In the genomic region with DNA sequence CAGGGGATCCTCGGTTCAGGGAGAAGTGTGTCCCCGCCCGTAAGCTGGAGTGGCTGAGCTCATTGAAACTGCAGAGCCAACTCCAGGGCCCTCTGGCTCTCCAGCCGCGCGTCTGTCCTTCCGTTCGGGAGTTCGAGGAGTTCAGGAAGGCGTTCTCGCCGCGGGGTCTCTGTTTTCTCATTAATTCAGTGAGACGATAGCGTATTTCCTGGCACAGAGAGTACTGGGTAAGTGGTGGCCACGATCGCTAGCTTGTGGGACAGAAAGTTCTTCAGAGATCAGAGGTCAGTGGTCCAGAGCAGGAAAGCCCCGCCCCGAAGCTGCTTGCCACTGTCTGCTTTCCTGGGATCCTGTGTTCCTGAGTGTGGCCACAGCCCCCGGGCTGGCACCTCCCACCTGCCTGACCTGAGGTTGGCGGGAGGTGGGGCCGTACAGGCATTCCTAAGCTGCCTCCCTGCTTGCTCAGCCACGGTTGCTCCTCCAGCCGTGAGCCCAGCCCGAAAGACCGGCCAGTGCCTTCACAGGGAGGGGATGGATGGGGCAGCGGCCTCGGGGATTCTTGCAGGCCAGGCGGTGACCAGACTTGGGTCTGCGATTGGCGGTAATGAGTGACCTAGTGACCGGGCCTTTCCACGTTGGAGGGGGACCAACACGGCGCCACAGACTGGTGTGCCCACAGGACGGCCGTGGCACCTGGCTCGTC, we compare ENCODE assay signal across 1 cellular context.
A peak's percentile ranks its signal among the peaks of the same experiment; 100 is the strongest.
TF ChIP-seq lines count a peak whose summit lies in the region.

No MANE protein-coding gene starts in this region.

TF ChIP-seq in K562, 482 proteins besides CTCF, POLR2A, EP300 and RAD21:
- TF ChIP-seq, protein P1, sequence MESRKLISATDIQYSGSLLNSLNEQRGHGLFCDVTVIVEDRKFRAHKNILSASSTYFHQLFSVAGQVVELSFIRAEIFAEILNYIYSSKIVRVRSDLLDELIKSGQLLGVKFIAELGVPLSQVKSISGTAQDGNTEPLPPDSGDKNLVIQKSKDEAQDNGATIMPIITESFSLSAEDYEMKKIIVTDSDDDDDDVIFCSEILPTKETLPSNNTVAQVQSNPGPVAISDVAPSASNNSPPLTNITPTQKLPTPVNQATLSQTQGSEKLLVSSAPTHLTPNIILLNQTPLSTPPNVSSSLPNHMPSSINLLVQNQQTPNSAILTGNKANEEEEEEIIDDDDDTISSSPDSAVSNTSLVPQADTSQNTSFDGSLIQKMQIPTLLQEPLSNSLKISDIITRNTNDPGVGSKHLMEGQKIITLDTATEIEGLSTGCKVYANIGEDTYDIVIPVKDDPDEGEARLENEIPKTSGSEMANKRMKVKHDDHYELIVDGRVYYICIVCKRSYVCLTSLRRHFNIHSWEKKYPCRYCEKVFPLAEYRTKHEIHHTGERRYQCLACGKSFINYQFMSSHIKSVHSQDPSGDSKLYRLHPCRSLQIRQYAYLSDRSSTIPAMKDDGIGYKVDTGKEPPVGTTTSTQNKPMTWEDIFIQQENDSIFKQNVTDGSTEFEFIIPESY (CRISPR knock-in tag; IDR thresholded peaks at IDR 0.05): peak; percentile 63; the same call in 1 of the 2 replicates
- TF ChIP-seq SREBF1 (IDR thresholded peaks at IDR 0.05; ENCODE audit: borderline replicate concordance, low read depth, low read length) (no peak), HEY1 (CRISPR knock-in tag; IDR thresholded peaks at IDR 0.05; ENCODE audit: borderline replicate concordance) (no peak), RFX5 (IDR thresholded peaks at IDR 0.05; ENCODE audit: low read depth, low read length) (no peak), ILF3 (IDR thresholded peaks at IDR 0.05; ENCODE audit: borderline replicate concordance) (no peak), HNRNPLL (IDR thresholded peaks at IDR 0.05; ENCODE audit: low read depth, low read length, poor library complexity, severe bottlenecking) (no peak), NFXL1 (CRISPR knock-in tag; IDR thresholded peaks at IDR 0.05) (no peak), CCNT2 (IDR thresholded peaks at IDR 0.05; ENCODE audit: borderline replicate concordance, extremely low read depth, insufficient read length, low read depth, low read length) (no peak)
TF ChIP-seq in K562: peak in this region for 1.
